21 cellular contexts compared by ENCODE assay signal in genomic region chr6:163319609-163320366, GRCh38.
"Had no signal": no experiment of that assay in that cellular context is flagged by ENCODE, and none has a peak within 500 bp of the region (broad histone marks: within the 10 kb centered on the region; RNA-seq: fewer than 3 reads in every experiment).

No MANE protein-coding gene starts in this region.

- H3K9me3 Mint-ChIP-seq: activated naive CD8-positive, alpha-beta T cell treated with anti-CD3 and anti-CD28 coated beads, Interleukin-2, amount 10 ng/mL, durations not matched to agents 7 days and 5 days; naive B cell; stimulated activated naive B cell treated with anti-CD40 and anti-IgM and Interleukin-4, amounts not matched to agents 10 μg/mL and 1 μg/mL and 100 μg/mL, for 72 hours; WTC11 had no signal

- H3K4me2 ChIP-seq: hepatocyte had no signal

- ATAC-seq: activated CD8-positive, alpha-beta T cell treated with anti-CD3 and anti-CD28 coated beads, Interleukin-2, amount 10 ng/mL, durations not matched to agents 7 days and 5 days; gastroesophageal sphincter; lower lobe of right lung; stimulated activated naive B cell treated with anti-CD40 and anti-IgM and Interleukin-4, amounts not matched to agents 10 μg/mL and 1 μg/mL and 100 μg/mL, for 72 hours; upper lobe of right lung; WTC11 had no signal

- H3K4me1 ChIP-seq: upper lobe of right lung had no signal

- H3K27ac ChIP-seq: coronary artery, epithelial cell of prostate, gastroesophageal sphincter, hepatocyte, lower lobe of right lung, spleen, suprapubic skin, upper lobe of right lung had no signal

- H3K4me3 ChIP-seq: coronary artery, gastroesophageal sphincter, hepatocyte, lower lobe of right lung, spleen, suprapubic skin, upper lobe of right lung had no signal

- H3K36me3 Mint-ChIP-seq: activated naive CD8-positive, alpha-beta T cell treated with anti-CD3 and anti-CD28 coated beads, Interleukin-2, amount 10 ng/mL, durations not matched to agents 7 days and 5 days; naive B cell; stimulated activated naive B cell treated with anti-CD40 and anti-IgM and Interleukin-4, amounts not matched to agents 10 μg/mL and 1 μg/mL and 100 μg/mL, for 72 hours; WTC11 had no signal

- H3K36me3 ChIP-seq: gastroesophageal sphincter, lower lobe of right lung, spleen, suprapubic skin, upper lobe of right lung had no signal

- H3K4me3 Mint-ChIP-seq: activated CD8-positive, alpha-beta T cell treated with anti-CD3 and anti-CD28 coated beads, Interleukin-2, amount 10 ng/mL, durations not matched to agents 7 days and 5 days; activated naive CD8-positive, alpha-beta T cell treated with anti-CD3 and anti-CD28 coated beads, Interleukin-2, amount 10 ng/mL, durations not matched to agents 7 days and 5 days; naive B cell; stimulated activated naive B cell treated with anti-CD40 and anti-IgM and Interleukin-4, amounts not matched to agents 10 μg/mL and 1 μg/mL and 100 μg/mL, for 72 hours; WTC11 had no signal

- H3K27ac Mint-ChIP-seq: activated CD8-positive, alpha-beta T cell treated with anti-CD3 and anti-CD28 coated beads, Interleukin-2, amount 10 ng/mL, durations not matched to agents 7 days and 5 days; activated naive CD8-positive, alpha-beta T cell treated with anti-CD3 and anti-CD28 coated beads, Interleukin-2, amount 10 ng/mL, durations not matched to agents 7 days and 5 days; naive B cell; stimulated activated naive B cell treated with anti-CD40 and anti-IgM and Interleukin-4, amounts not matched to agents 10 μg/mL and 1 μg/mL and 100 μg/mL, for 72 hours; WTC11 had no signal

- DNase-seq: activated CD4-positive, alpha-beta T cell treated with anti-CD3 and anti-CD28 coated beads for 48 hours; activated CD8-positive, alpha-beta memory T cell treated with anti-CD3 and anti-CD28 coated beads, Interleukin-2, amount 50 U/mL, for 48 hours; activated CD8-positive, alpha-beta T cell treated with anti-CD3 and anti-CD28 coated beads, Interleukin-2, amount 10 ng/mL, durations not matched to agents 7 days and 5 days; activated naive CD8-positive, alpha-beta T cell treated with anti-CD3 and anti-CD28 coated beads, Interleukin-2, amount 10 ng/mL, durations not matched to agents 7 days and 5 days; aorta; effector memory CD4-positive, alpha-beta T cell; kidney; lower lobe of right lung; naive B cell; retina; spleen; stimulated activated CD4-positive, alpha-beta T cell treated with anti-CD3 and anti-CD28 coated beads, Interleukin-1b, Interleukin-23, amount 100 ng/mL, for 48 hours; stimulated activated naive B cell treated with anti-CD40 and anti-IgM and Interleukin-4, amounts not matched to agents 10 μg/mL and 1 μg/mL and 100 μg/mL, for 72 hours; T-helper 1 cell; upper lobe of right lung had no signal

- H3K27me3 ChIP-seq: gastroesophageal sphincter, hepatocyte, spleen, suprapubic skin, upper lobe of right lung had no signal

- H3K9me3 ChIP-seq: gastroesophageal sphincter, lower lobe of right lung, spleen, suprapubic skin, upper lobe of right lung had no signal

- H2AFZ ChIP-seq: hepatocyte had no signal

- H3K4me1 Mint-ChIP-seq: activated naive CD8-positive, alpha-beta T cell treated with anti-CD3 and anti-CD28 coated beads, Interleukin-2, amount 10 ng/mL, durations not matched to agents 7 days and 5 days; naive B cell; WTC11 had no signal

- H3K79me2 ChIP-seq: hepatocyte had no signal
